2 cellular contexts compared by ENCODE assay signal in the genomic region with DNA sequence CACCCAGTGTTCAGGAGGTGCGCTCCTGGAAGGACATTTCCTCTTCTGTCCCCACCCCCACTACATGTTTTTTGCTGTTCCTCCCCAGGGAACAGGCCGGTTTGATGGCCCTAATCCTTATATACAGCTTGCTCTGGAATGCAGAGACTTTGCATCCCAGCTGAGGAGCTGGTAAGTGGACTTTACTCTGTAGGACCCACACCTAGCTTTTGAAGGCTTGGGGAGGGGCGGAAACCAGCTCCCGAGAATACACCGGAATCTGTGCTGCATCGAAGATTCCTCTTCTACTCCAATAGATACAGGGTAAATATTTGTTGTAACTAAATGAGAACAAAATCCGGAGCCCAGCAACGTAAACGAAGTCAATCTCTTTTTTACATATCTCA.
TF ChIP-seq lines count a peak whose summit lies in the region.

No MANE protein-coding gene starts in this region.

TF ChIP-seq in A549, 52 proteins besides CTCF, POLR2A, EP300 and RAD21:
- TF ChIP-seq HDAC2 (IDR thresholded peaks at IDR 0.05) (no peak), RCOR1 (IDR thresholded peaks at IDR 0.05; ENCODE audit: low read depth, low read length) (no peak), GATA3 (IDR thresholded peaks at IDR 0.05; ENCODE audit: borderline replicate concordance) (no peak), NFE2L2 (conservative IDR thresholded peaks at IDR 0.05; ENCODE audit: low read length) (no peak), MAZ (IDR thresholded peaks at IDR 0.05; ENCODE audit: borderline replicate concordance, low read depth, low read length) (no peak), HOXB5 (CRISPR knock-in tag; IDR thresholded peaks at IDR 0.05) (no peak), SREBF2 (IDR thresholded peaks at IDR 0.05) (no peak), HOXA7 (CRISPR knock-in tag; IDR thresholded peaks at IDR 0.05) (no peak), CHD4 (IDR thresholded peaks at IDR 0.05; ENCODE audit: borderline replicate concordance) (no peak), CEBPB (IDR thresholded peaks at IDR 0.05) (no peak), FOSB (CRISPR knock-in tag; IDR thresholded peaks at IDR 0.05) (no peak), ZSCAN20 (CRISPR knock-in tag; IDR thresholded peaks at IDR 0.05) (no peak), JUN (IDR thresholded peaks at IDR 0.05) (no peak), FOSL2 (IDR thresholded peaks at IDR 0.05) (no peak), FOSL2 (CRISPR knock-in tag; IDR thresholded peaks at IDR 0.05) (no peak), TP53 (CRISPR knock-in tag; IDR thresholded peaks at IDR 0.05) (no peak)
- TF ChIP-seq, protein P1, sequence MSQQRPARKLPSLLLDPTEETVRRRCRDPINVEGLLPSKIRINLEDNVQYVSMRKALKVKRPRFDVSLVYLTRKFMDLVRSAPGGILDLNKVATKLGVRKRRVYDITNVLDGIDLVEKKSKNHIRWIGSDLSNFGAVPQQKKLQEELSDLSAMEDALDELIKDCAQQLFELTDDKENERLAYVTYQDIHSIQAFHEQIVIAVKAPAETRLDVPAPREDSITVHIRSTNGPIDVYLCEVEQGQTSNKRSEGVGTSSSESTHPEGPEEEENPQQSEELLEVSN (IDR thresholded peaks at IDR 0.05; ENCODE audit: borderline replicate concordance, low read depth): no peak
- TF ChIP-seq, protein P2, sequence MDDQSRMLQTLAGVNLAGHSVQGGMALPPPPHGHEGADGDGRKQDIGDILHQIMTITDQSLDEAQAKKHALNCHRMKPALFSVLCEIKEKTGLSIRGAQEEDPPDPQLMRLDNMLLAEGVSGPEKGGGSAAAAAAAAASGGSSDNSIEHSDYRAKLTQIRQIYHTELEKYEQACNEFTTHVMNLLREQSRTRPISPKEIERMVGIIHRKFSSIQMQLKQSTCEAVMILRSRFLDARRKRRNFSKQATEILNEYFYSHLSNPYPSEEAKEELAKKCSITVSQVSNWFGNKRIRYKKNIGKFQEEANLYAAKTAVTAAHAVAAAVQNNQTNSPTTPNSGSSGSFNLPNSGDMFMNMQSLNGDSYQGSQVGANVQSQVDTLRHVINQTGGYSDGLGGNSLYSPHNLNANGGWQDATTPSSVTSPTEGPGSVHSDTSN (IDR thresholded peaks at IDR 0.05): no peak
- TF ChIP-seq, protein P3, sequence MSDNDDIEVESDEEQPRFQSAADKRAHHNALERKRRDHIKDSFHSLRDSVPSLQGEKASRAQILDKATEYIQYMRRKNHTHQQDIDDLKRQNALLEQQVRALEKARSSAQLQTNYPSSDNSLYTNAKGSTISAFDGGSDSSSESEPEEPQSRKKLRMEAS (IDR thresholded peaks at IDR 0.05): no peak
- TF ChIP-seq, protein P4, sequence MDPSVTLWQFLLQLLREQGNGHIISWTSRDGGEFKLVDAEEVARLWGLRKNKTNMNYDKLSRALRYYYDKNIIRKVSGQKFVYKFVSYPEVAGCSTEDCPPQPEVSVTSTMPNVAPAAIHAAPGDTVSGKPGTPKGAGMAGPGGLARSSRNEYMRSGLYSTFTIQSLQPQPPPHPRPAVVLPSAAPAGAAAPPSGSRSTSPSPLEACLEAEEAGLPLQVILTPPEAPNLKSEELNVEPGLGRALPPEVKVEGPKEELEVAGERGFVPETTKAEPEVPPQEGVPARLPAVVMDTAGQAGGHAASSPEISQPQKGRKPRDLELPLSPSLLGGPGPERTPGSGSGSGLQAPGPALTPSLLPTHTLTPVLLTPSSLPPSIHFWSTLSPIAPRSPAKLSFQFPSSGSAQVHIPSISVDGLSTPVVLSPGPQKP (IDR thresholded peaks at IDR 0.05; ENCODE audit: low read depth, low read length): no peak
TF ChIP-seq in A549: peak in this region for 0.

TF ChIP-seq in HCT116, 20 proteins besides CTCF, POLR2A, EP300 and RAD21:
- no peak for TF ChIP-seq ELF1 (IDR thresholded peaks at IDR 0.05; ENCODE audit: borderline replicate concordance, low read depth)
- no peak for TF ChIP-seq CEBPB (IDR thresholded peaks at IDR 0.05; ENCODE audit: low read depth)
